ENCODE assay signal across 10 cellular contexts in genomic region chr7:26857170-26857533, GRCh38. TPM values are rescaled to one million over a fixed set of nuclear protein-coding genes. Genes with fewer than 3 reads are reported as not detected.
DNase-seq lines count a peak whose midpoint lies in the region; ATAC-seq, FAIRE-seq and TF ChIP-seq lines count a peak whose summit lies in the region.
"Had no signal": no experiment of that assay in that cellular context is flagged by ENCODE, and none has a peak within 500 bp of the region (broad histone marks: within the 10 kb centered on the region; RNA-seq: fewer than 3 reads in every experiment).

No MANE protein-coding gene starts in this region.

- no peak overlapping the region for H2AK9ac ChIP-seq in IMR-90 (replicated peaks; ENCODE audit: low read depth, low read length, poor library complexity)

- H3K36me3 ChIP-seq in IMR-90 (ENCODE audit: control insufficient read depth, insufficient read depth, low read length) (no peaks in the 10 kb centered on the region), mesendoderm (ENCODE audit: control insufficient read depth, insufficient read depth, low read length) (no peaks in the 10 kb centered on the region), subcutaneous abdominal adipose tissue (ENCODE audit: control insufficient read depth in 5 of 5, insufficient read depth in 5 of 5, low read length in 5 of 5) (no peaks in the 10 kb centered on the region)

- peak overlapping the region; percentile 62 for H2BK5ac ChIP-seq in IMR-90 (ENCODE audit: low read depth, low read length, poor library complexity, severe bottlenecking)
- H2BK5ac ChIP-seq in mesendoderm (ENCODE audit: low read length): no peak overlapping the region

- H3K23ac ChIP-seq in IMR-90 (ENCODE audit: low read depth, low read length): peak overlapping the region; percentile 42
- H3K23ac ChIP-seq in mesendoderm (ENCODE audit: low read length): no peak overlapping the region

- H3K79me2 ChIP-seq in mesendoderm (ENCODE audit: control insufficient read depth, insufficient read depth, low read length): no peaks in the 10 kb centered on the region

- BruUV-seq in IMR-90 (replicated peaks; lab: Mats Ljungman, UMichigan): no TSS peak

- no peak for TF ChIP-seq RAD21 in IMR-90 (IDR thresholded peaks at IDR 0.05; ENCODE audit: low read length)

- H3K4ac ChIP-seq in IMR-90 (ENCODE audit: low read depth, low read length) (peak overlapping the region; percentile 39), mesendoderm (ENCODE audit: low read depth, low read length) (no peak overlapping the region)

- POLR2A ChIA-PET in IMR-90 (lab: Charles Lee; ENCODE audit: unreplicated experiment): interaction anchor here (1.0 kb wide), 1 partner anchor 275 kb away, joined by 3 read pairs; no protein-coding TSS in a partner anchor

- H4K20me1 ChIP-seq in IMR-90 (ENCODE audit: insufficient read depth, low read length): no peaks in the 10 kb centered on the region

- H3K4me3 ChIP-seq in IMR-90 (ENCODE audit: insufficient read depth, low read depth, low read length) (peak overlapping the region; percentile 46), coronary artery (peak overlapping the region; percentile 7), mesendoderm (ENCODE audit: low read length) (no peak overlapping the region), subcutaneous abdominal adipose tissue (ENCODE audit: low read depth in 1 of 5, low read length in 5 of 5) (peak overlapping the region; percentile 55 to 79 (median 63))

- WGBS in IMR-90 (ENCODE audit: extremely low coverage in 2 of 2, insufficient read length in 1 of 2), 2 experiments: no CpG with 5 or more reads among the region's 9 CpGs
- WGBS in mesendoderm (ENCODE audit: extremely low coverage, insufficient coverage, low lambda C conversion rate): no CpG with 5 or more reads among the region's 9 CpGs

- H2AK5ac ChIP-seq in IMR-90 (ENCODE audit: low read depth, low read length): 0 out of 2 replicates have a peak overlapping the region, but pooled peaks have one; percentile 23
- H2AK5ac ChIP-seq in mesendoderm (ENCODE audit: low read length): no peak overlapping the region

- no peak for FAIRE-seq in D721Med (lab: Jason Lieb, UNC)

- H3K56ac ChIP-seq in IMR-90 (ENCODE audit: extremely low read depth, insufficient read depth, low read length) (peak overlapping the region; percentile 57), mesendoderm (ENCODE audit: low read length) (no peak overlapping the region)

- H3K27me3 ChIP-seq in IMR-90 (ENCODE audit: control insufficient read depth, insufficient read depth, low read length) (no peaks in the 10 kb centered on the region), mesendoderm (ENCODE audit: insufficient read depth, low read length, poor library complexity) (peaks cover 15% of the 10 kb centered on the region), subcutaneous abdominal adipose tissue (ENCODE audit: control insufficient read depth in 5 of 5, insufficient read depth in 4 of 5, low read length in 5 of 5) (no peaks in the 10 kb centered on the region)

- TF ChIP-seq CTCF in IMR-90 (conservative IDR thresholded peaks at IDR 0.05; ENCODE audit: low read depth, low read length): no peak
- no peak for TF ChIP-seq CTCF in coronary artery (IDR thresholded peaks at IDR 0.05)
- no peak for TF ChIP-seq CTCF in D721Med (IDR thresholded peaks at IDR 0.05; ENCODE audit: insufficient read depth, missing control alignments)

- H3K79me1 ChIP-seq in IMR-90 (ENCODE audit: low read depth in 1 of 2, low read length in 2 of 2): peaks cover 5 to 25% of the 10 kb centered on the region in 2 experiments; a peak in 2 of 4 replicates
- no peaks in the 10 kb centered on the region for H3K79me1 ChIP-seq in mesendoderm (ENCODE audit: low read length)

- peak overlapping the region; percentile 58 for H3K14ac ChIP-seq in IMR-90 (replicated peaks; ENCODE audit: low read depth, low read length)

- H2BK15ac ChIP-seq in IMR-90 (ENCODE audit: low read depth, low read length): 0 out of 3 replicates have a peak overlapping the region, but pooled peaks have one; percentile 9
- no peak overlapping the region for H2BK15ac ChIP-seq in mesendoderm (replicated peaks; ENCODE audit: low read depth)

- peak overlapping the region; percentile 62 for H3K18ac ChIP-seq in IMR-90 (ENCODE audit: low read depth, low read length)
- no peak overlapping the region for H3K18ac ChIP-seq in mesendoderm (ENCODE audit: low read length)

- H3K4me2 ChIP-seq in IMR-90 (ENCODE audit: low read depth, low read length) (peak overlapping the region; percentile 94), mesendoderm (ENCODE audit: low read length) (peak overlapping the region; percentile 46)

- H2BK120ac ChIP-seq in IMR-90 (ENCODE audit: low read depth, low read length): peak overlapping the region; percentile 32
- H2BK120ac ChIP-seq in mesendoderm (ENCODE audit: low read depth, low read length): no peak overlapping the region

- ATAC-seq in IMR-90 (ENCODE audit: low read depth) (no peak), HG03095 (IDR thresholded peaks at IDR 0.05; ENCODE audit: unreplicated experiment) (no peak)

- H3K9ac ChIP-seq in IMR-90 (ENCODE audit: low read depth, low read length): peak overlapping the region; percentile 81
- no peak overlapping the region for H3K9ac ChIP-seq in mesendoderm (ENCODE audit: low read length)
- H3K9ac ChIP-seq in subcutaneous abdominal adipose tissue (ENCODE audit: low read length in 5 of 5): peak overlapping the region; percentile 48 to 82 (median 69)

- peak overlapping the region; percentile 90 for H2AFZ ChIP-seq in IMR-90 (replicated peaks; ENCODE audit: low read length, poor library complexity)

- dilution Hi-C loops in IMR-90 (cut with HindIII; ENCODE audit: low sequenced_read_pairs, unreplicated experiment): no loop called here

- in situ Hi-C loops in IMR-90 (cut with MboI; ENCODE audit: low sequenced_read_pairs): loop anchor here (5.0 to 25.0 kb wide), 4 partner anchors 245 to 1002 kb away; partner anchors contain the start of genes CBX3, HNRNPA2B1, HOXA2 and HOXA5

- TF ChIP-seq POLR2A in IMR-90 (IDR thresholded peaks at IDR 0.05; ENCODE audit: low read depth, low read length): no peak

- H4K5ac ChIP-seq in IMR-90 (ENCODE audit: low read depth, low read length) (peak overlapping the region; percentile 9; the same call in 1 of the 2 replicates), mesendoderm (ENCODE audit: low read length) (no peak overlapping the region)

- intact Hi-C loops in IMR-90 (cut with micrococcal nuclease): loop anchor here (1.0 to 10.0 kb wide), 2 partner anchors 240 to 992 kb away; no protein-coding TSS in a partner anchor

- H3K27ac ChIP-seq in IMR-90 (ENCODE audit: insufficient read depth, low read length): peak overlapping the region; percentile 92
- no peak overlapping the region for H3K27ac ChIP-seq in coronary artery
- H3K27ac ChIP-seq in mesendoderm (ENCODE audit: low read depth, low read length): no peak overlapping the region
- H3K27ac ChIP-seq in subcutaneous abdominal adipose tissue (ENCODE audit: low read depth, low read length): peak overlapping the region; percentile 90

- H3K4me1 ChIP-seq in IMR-90 (ENCODE audit: control insufficient read depth, insufficient read depth, low read length): no peaks in the 10 kb centered on the region; the same call in 1 of the 2 replicates
- no peaks in the 10 kb centered on the region for H3K4me1 ChIP-seq in mesendoderm (ENCODE audit: control insufficient read depth, low read depth, low read length)
- H3K4me1 ChIP-seq in subcutaneous abdominal adipose tissue (ENCODE audit: control insufficient read depth in 5 of 5, insufficient read depth in 5 of 5, low read length in 5 of 5): peaks cover 2 to 41% (median 23%) of the 10 kb centered on the region in 5 donors

- CTCF ChIA-PET in IMR-90 (lab: Yijun Ruan, JAX): interaction anchor here (0.6 to 1.2 kb wide), 6 partner anchors 17 to 964 kb away, joined by 3 read pairs; no protein-coding TSS in a partner anchor

- no peaks in the 10 kb centered on the region for H3K9me1 ChIP-seq in IMR-90 (ENCODE audit: insufficient read depth, low read length)

- H3K9me3 ChIP-seq in IMR-90 (ENCODE audit: control insufficient read depth, insufficient read depth, low read length): no peaks in the 10 kb centered on the region
- no peaks in the 10 kb centered on the region for H3K9me3 ChIP-seq in subcutaneous abdominal adipose tissue (ENCODE audit: control insufficient read depth in 5 of 5, low read length in 5 of 5)

- peak overlapping the region; percentile 5; the same call in 1 of the 2 replicates for H4K91ac ChIP-seq in IMR-90 (ENCODE audit: insufficient read depth, low read depth, low read length)

- DNase-seq in IMR-90: no peak
- DNase-seq in coronary artery (ENCODE audit: low spot score): no peak
- DNase-seq in mesendoderm: no peak
- no peak for DNase-seq in RKO (ENCODE audit: low spot score)
- DNase-seq in T-helper 1 cell: no peak
- no peak for DNase-seq in D721Med (ENCODE audit: insufficient read length, low spot score)
- DNase-seq: activated CD4-positive, alpha-beta T cell treated with anti-CD3 and anti-CD28 coated beads for 1 hour; NCI-H2081 had no signal

- H4K8ac ChIP-seq in IMR-90 (ENCODE audit: low read depth in 2 of 2, low read length in 2 of 2) (peak overlapping the region; percentile 23 to 39; a peak in 3 of 4 replicates), mesendoderm (ENCODE audit: low read depth, low read length) (no peak overlapping the region)

- H2BK20ac ChIP-seq in IMR-90 (ENCODE audit: low read depth, low read length): peak overlapping the region; percentile 10; the same call in 1 of the 2 replicates

TF ChIP-seq in IMR-90, 13 proteins besides CTCF, POLR2A, EP300 and RAD21 (continues in another document):
- TF ChIP-seq NFE2L2 (IDR thresholded peaks at IDR 0.05; ENCODE audit: low read depth, low read length): no peak
- TF ChIP-seq MAFK (IDR thresholded peaks at IDR 0.05; ENCODE audit: low read depth, low read length): no peak
- TF ChIP-seq SMC3 (IDR thresholded peaks at IDR 0.05; ENCODE audit: low read depth, low read length): no peak
- no peak for TF ChIP-seq MAZ (IDR thresholded peaks at IDR 0.05; ENCODE audit: borderline replicate concordance, low read depth, low read length)
- no peak for TF ChIP-seq CEBPB (IDR thresholded peaks at IDR 0.05; ENCODE audit: low read depth, low read length)
- no peak for TF ChIP-seq ELK1 (IDR thresholded peaks at IDR 0.05; ENCODE audit: borderline replicate concordance, low read depth, low read length)

RNA-seq across cellular contexts. Expression of gene SKAP2, which starts 7.2 kb away (rescaled TPM):
- 5.7 and 11.1 TPM in 2 replicates for total RNA-seq in IMR-90 (2012; rRNA removed)
- polyA plus RNA-seq in IMR-90 (2012; rRNA removed): 5.4 and 7.4 TPM in 2 replicates
- 1.7 and 2.4 TPM in 2 replicates for polyA plus RNA-seq in IMR-90 (2012; cell fraction: cytosol; rRNA removed)
- polyA plus RNA-seq in IMR-90 (2012; cell fraction: nucleus; rRNA removed; ENCODE audit: low replicate concordance): 1.1 and 4.2 TPM in 2 replicates
- polyA plus RNA-seq in mesendoderm (2013, experiment 1 of 2): 2.9 TPM
- 2.5 TPM for polyA plus RNA-seq in mesendoderm (2013, experiment 2 of 2)

Comparison
In these comparisons a context has a peak if more than half of its experiments do, and no peak if none do; other contexts are left out.
1. H3K27ac ChIP-seq: peak in IMR-90 (single experiment) and subcutaneous abdominal adipose tissue (single experiment); none in coronary artery (0 of 2) and mesendoderm (single experiment).